8 cellular contexts compared by ENCODE assay signal in the genomic region with DNA sequence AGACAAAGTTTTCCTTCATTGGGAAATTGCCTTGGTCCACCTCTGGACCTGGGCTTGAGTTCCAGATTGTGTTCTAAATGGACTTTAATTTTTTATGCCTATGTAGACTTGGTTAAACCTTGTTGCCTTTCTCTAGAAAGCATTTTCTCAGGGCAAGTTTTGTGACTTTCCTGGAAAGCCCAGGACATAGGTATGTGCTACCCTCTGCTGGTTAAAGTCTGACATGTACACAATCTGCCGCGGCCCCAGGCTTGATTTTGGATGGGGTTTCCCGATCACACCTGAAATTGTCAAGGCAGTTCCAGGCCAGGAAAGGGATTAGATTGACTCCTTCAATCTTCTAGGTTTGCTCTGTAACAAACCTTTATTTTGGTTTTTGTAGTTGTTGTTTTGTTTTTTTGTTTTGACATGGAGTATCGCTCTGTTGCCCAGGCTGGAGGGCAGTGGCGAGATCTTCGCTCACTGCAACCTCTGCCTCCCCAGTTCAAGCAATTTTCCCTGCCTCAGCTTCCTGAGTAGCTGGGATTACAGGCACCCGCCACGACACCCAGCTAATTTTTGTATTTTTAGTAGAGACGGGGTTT. TPM values are rescaled to one million over a fixed set of nuclear protein-coding genes. Genes with fewer than 3 reads are reported as not detected.
DNase-seq lines count a peak whose midpoint lies in the region; ATAC-seq and TF ChIP-seq lines count a peak whose summit lies in the region.

No MANE protein-coding gene starts in this region.

- no peak overlapping the region for H4K5ac ChIP-seq in IMR-90 (ENCODE audit: low read depth, low read length)

- H3K4me1 Mint-ChIP-seq in stimulated activated naive B cell treated with anti-CD40 and anti-IgM and Interleukin-4, amounts not matched to agents 10 μg/mL and 1 μg/mL and 100 μg/mL, for 72 hours: peaks cover 2 to 6% of the 10 kb centered on the region in 2 donors

- H3K27me3 ChIP-seq in IMR-90 (ENCODE audit: control insufficient read depth, insufficient read depth, low read length): no peaks in the 10 kb centered on the region

- no peak overlapping the region for H3K14ac ChIP-seq in IMR-90 (replicated peaks; ENCODE audit: low read depth, low read length)

- in situ Hi-C loops in G401 (cut with HindIII; ENCODE audit: low sequenced_read_pairs): no loop called here
- in situ Hi-C loops in IMR-90 (cut with MboI; ENCODE audit: low sequenced_read_pairs): loop anchor here (5.0 kb wide), 1 partner anchor 81 kb away; no protein-coding TSS in a partner anchor

- intact Hi-C loops in IMR-90 (cut with micrococcal nuclease) (loop anchor here (1.0 kb wide), 1 partner anchor 81 kb away; no protein-coding TSS in a partner anchor), left colon (cut with DNase I, micrococcal nuclease) (loop anchor here (5.0 to 10.0 kb wide), 2 partner anchors 76 to 92 kb away; no protein-coding TSS in a partner anchor)

- no peak overlapping the region for H3K56ac ChIP-seq in IMR-90 (ENCODE audit: extremely low read depth, insufficient read depth, low read length)

- no peak overlapping the region for H2AFZ ChIP-seq in IMR-90 (replicated peaks; ENCODE audit: low read length, poor library complexity)

- H3K9me3 ChIP-seq in IMR-90 (ENCODE audit: control insufficient read depth, insufficient read depth, low read length): no peaks in the 10 kb centered on the region

- no peak overlapping the region for H3K4me2 ChIP-seq in IMR-90 (ENCODE audit: low read depth, low read length)

- H3K27ac ChIP-seq in 22Rv1 (no peak overlapping the region), IMR-90 (ENCODE audit: insufficient read depth, low read length) (no peak overlapping the region)

- no peaks in the 10 kb centered on the region for H3K36me3 ChIP-seq in IMR-90 (ENCODE audit: control insufficient read depth, insufficient read depth, low read length)

- peak; percentile 69 for ATAC-seq in IMR-90 (ENCODE audit: low read depth)
- ATAC-seq in left colon: peak; percentile 83
- peak; percentile 70 to 74 for ATAC-seq in stimulated activated naive B cell treated with anti-CD40 and anti-IgM and Interleukin-4, amounts not matched to agents 10 μg/mL and 1 μg/mL and 100 μg/mL, for 72 hours (replicated peaks)
- ATAC-seq in GM21786 (IDR thresholded peaks at IDR 0.05; ENCODE audit: unreplicated experiment): no peak

- POLR2A ChIA-PET in IMR-90 (lab: Charles Lee; ENCODE audit: unreplicated experiment): no interaction called here

- BruUV-seq in IMR-90 (replicated peaks; lab: Mats Ljungman, UMichigan): no TSS peak

- WGBS in IMR-90 (ENCODE audit: extremely low coverage in 2 of 2, insufficient read length in 1 of 2), 2 experiments: no CpG with 5 or more reads among the region's 9 CpGs

- dilution Hi-C loops in IMR-90 (cut with HindIII; ENCODE audit: low sequenced_read_pairs, unreplicated experiment): no loop called here

- CTCF ChIA-PET in IMR-90 (lab: Yijun Ruan, JAX): interaction anchor here (0.7 to 2.3 kb wide), 9 partner anchors 15 to 95 kb away, joined by 3 to 43 read pairs (median 5); partner anchors contain the start of gene AKR1B10

- H3K9me3 Mint-ChIP-seq in stimulated activated naive B cell treated with anti-CD40 and anti-IgM and Interleukin-4, amounts not matched to agents 10 μg/mL and 1 μg/mL and 100 μg/mL, for 72 hours: no peaks in the 10 kb centered on the region

- no peaks in the 10 kb centered on the region for H3K36me3 Mint-ChIP-seq in stimulated activated naive B cell treated with anti-CD40 and anti-IgM and Interleukin-4, amounts not matched to agents 10 μg/mL and 1 μg/mL and 100 μg/mL, for 72 hours

- no peak overlapping the region for H2AK9ac ChIP-seq in IMR-90 (replicated peaks; ENCODE audit: low read depth, low read length, poor library complexity)

- peak overlapping the region; percentile 29; the same call in 1 of the 2 replicates for H2BK120ac ChIP-seq in IMR-90 (ENCODE audit: low read depth, low read length)

- H3K4me3 Mint-ChIP-seq in stimulated activated naive B cell treated with anti-CD40 and anti-IgM and Interleukin-4, amounts not matched to agents 10 μg/mL and 1 μg/mL and 100 μg/mL, for 72 hours: no peak overlapping the region

- no peak overlapping the region; the same call in 1 of the 2 replicates for H2AK5ac ChIP-seq in IMR-90 (ENCODE audit: low read depth, low read length)

- DNase-seq in G401 (ENCODE audit: low spot score) (peak; percentile 21), IMR-90 (peak; percentile 63), SK-N-DZ (ENCODE audit: low spot score) (peak; percentile 23), cerebellar cortex (ENCODE audit: low spot score) (peak; percentile 34), left colon (peak in 1 of 2 donors; percentile 30)
- peak; percentile 4 for DNase-seq in stimulated activated naive B cell treated with anti-CD40 and anti-IgM and Interleukin-4, amounts not matched to agents 10 μg/mL and 1 μg/mL and 100 μg/mL, for 72 hours

- H3K27me3 Mint-ChIP-seq in stimulated activated naive B cell treated with anti-CD40 and anti-IgM and Interleukin-4, amounts not matched to agents 10 μg/mL and 1 μg/mL and 100 μg/mL, for 72 hours: peaks cover 12 to 22% of the 10 kb centered on the region in 2 donors

- TF ChIP-seq CTCF in 22Rv1 (IDR thresholded peaks at IDR 0.05) (peak; percentile 81), IMR-90 (conservative IDR thresholded peaks at IDR 0.05; ENCODE audit: low read depth, low read length) (peak; percentile 84)

- H3K18ac ChIP-seq in IMR-90 (ENCODE audit: low read depth, low read length): no peak overlapping the region

- no peak overlapping the region for H3K4ac ChIP-seq in IMR-90 (ENCODE audit: low read depth, low read length)

- H3K9ac ChIP-seq in IMR-90 (ENCODE audit: low read depth, low read length): no peak overlapping the region

- no peak overlapping the region for H2BK15ac ChIP-seq in IMR-90 (ENCODE audit: low read depth, low read length)

- peaks cover 2% of the 10 kb centered on the region; the same call in 1 of the 2 replicates for H3K4me1 ChIP-seq in IMR-90 (ENCODE audit: control insufficient read depth, insufficient read depth, low read length)

- H3K9me1 ChIP-seq in IMR-90 (ENCODE audit: insufficient read depth, low read length): peaks cover 10% of the 10 kb centered on the region

- TF ChIP-seq RAD21 in IMR-90 (IDR thresholded peaks at IDR 0.05; ENCODE audit: low read length): peak; percentile 92

- TF ChIP-seq POLR2A in IMR-90 (IDR thresholded peaks at IDR 0.05; ENCODE audit: low read depth, low read length): no peak

- H4K20me1 ChIP-seq in IMR-90 (ENCODE audit: insufficient read depth, low read length): no peaks in the 10 kb centered on the region

- H3K23ac ChIP-seq in IMR-90 (ENCODE audit: low read depth, low read length): no peak overlapping the region

- H2BK20ac ChIP-seq in IMR-90 (ENCODE audit: low read depth, low read length): no peak overlapping the region

- no peak overlapping the region for H3K27ac Mint-ChIP-seq in stimulated activated naive B cell treated with anti-CD40 and anti-IgM and Interleukin-4, amounts not matched to agents 10 μg/mL and 1 μg/mL and 100 μg/mL, for 72 hours

- no peak overlapping the region for H2BK5ac ChIP-seq in IMR-90 (ENCODE audit: low read depth, low read length, poor library complexity, severe bottlenecking)

- no peak overlapping the region for H3K4me3 ChIP-seq in IMR-90 (ENCODE audit: insufficient read depth, low read depth, low read length)

- H4K91ac ChIP-seq in IMR-90 (ENCODE audit: insufficient read depth, low read depth, low read length): no peak overlapping the region

- no peak overlapping the region for H4K8ac ChIP-seq in IMR-90 (ENCODE audit: low read depth in 2 of 2, low read length in 2 of 2)

- H3K79me1 ChIP-seq in IMR-90 (ENCODE audit: low read depth in 1 of 2, low read length in 2 of 2): no peaks in the 10 kb centered on the region

TF ChIP-seq in IMR-90, 13 proteins besides CTCF, POLR2A, EP300 and RAD21:
- TF ChIP-seq SMC3 (IDR thresholded peaks at IDR 0.05; ENCODE audit: low read depth, low read length): peak; percentile 94
- no peak for TF ChIP-seq NFE2L2 (IDR thresholded peaks at IDR 0.05; ENCODE audit: low read depth, low read length)

RNA-seq across cellular contexts. Expression of gene AKR1B10, which starts 14.1 kb away (rescaled TPM):
- total RNA-seq in G401 (2014; rRNA removed; shearing (Covaris generic)): 3.6 TPM in 1 of 2 replicates, not detected in the other
- total RNA-seq in IMR-90 (2012; rRNA removed) (0.28 and 0.54 TPM in 2 replicates), left colon (100 to 1,000 TPM; 184 to 193 TPM)
- 0.32 and 0.49 TPM in 2 replicates for polyA plus RNA-seq in IMR-90 (2012; rRNA removed)
- 0.22 and 0.48 TPM in 2 replicates for polyA plus RNA-seq in IMR-90 (2012; cell fraction: cytosol; rRNA removed)
- 0.15 and 0.48 TPM in 2 replicates for polyA plus RNA-seq in IMR-90 (2012; cell fraction: nucleus; rRNA removed; ENCODE audit: low replicate concordance)
- polyA plus RNA-seq in SK-N-DZ (2014; cell fraction: cytosol; rRNA removed): not detected in 2 replicates
- polyA plus RNA-seq in SK-N-DZ (2014; cell fraction: nucleus; rRNA removed): 0.09 TPM in 1 of 2 replicates, not detected in the other

RNA-seq across cellular contexts. Expression of gene AKR1B15, which starts 35.6 kb away (rescaled TPM):
- total RNA-seq in G401 (2014; rRNA removed; shearing (Covaris generic)): not detected in 2 replicates
- total RNA-seq in IMR-90 (2012; rRNA removed) (not detected in 2 replicates), left colon (10 to 100 TPM in 1 of 2 donors, 1 to 10 TPM in 1; 7.8 to 14.0 TPM)
- not detected in 2 replicates for polyA plus RNA-seq in IMR-90 (2012; rRNA removed)
- polyA plus RNA-seq in IMR-90 (2012; cell fraction: cytosol; rRNA removed): not detected in 2 replicates
- polyA plus RNA-seq in IMR-90 (2012; cell fraction: nucleus; rRNA removed; ENCODE audit: low replicate concordance): not detected in 2 replicates
- polyA plus RNA-seq in SK-N-DZ (2014; cell fraction: cytosol; rRNA removed): not detected in 2 replicates
- polyA plus RNA-seq in SK-N-DZ (2014; cell fraction: nucleus; rRNA removed): not detected in 2 replicates

RNA-seq across cellular contexts. Expression of gene AKR1B1, which starts 54.4 kb away (rescaled TPM):
- 215 and 235 TPM in 2 replicates for total RNA-seq in G401 (2014; rRNA removed; shearing (Covaris generic))
- 72.2 and 90.9 TPM in 2 replicates for total RNA-seq in IMR-90 (2012; rRNA removed)
- 184 and 201 TPM in 2 replicates for polyA plus RNA-seq in IMR-90 (2012; rRNA removed)
- 129 and 173 TPM in 2 replicates for polyA plus RNA-seq in IMR-90 (2012; cell fraction: cytosol; rRNA removed)
- polyA plus RNA-seq in IMR-90 (2012; cell fraction: nucleus; rRNA removed; ENCODE audit: low replicate concordance): 171 and 218 TPM in 2 replicates
- 263 and 296 TPM in 2 replicates for polyA plus RNA-seq in SK-N-DZ (2014; cell fraction: cytosol; rRNA removed)
- 242 and 262 TPM in 2 replicates for polyA plus RNA-seq in SK-N-DZ (2014; cell fraction: nucleus; rRNA removed)
- total RNA-seq in left colon: 10 to 100 TPM; 12.7 to 26.8 TPM

Comparison
In these comparisons a context has a peak if more than half of its experiments do, and no peak if none do; other contexts are left out.
1. RNA of gene AKR1B10, which starts 14.1 kb away (total RNA-seq): 184 to 193 TPM in left colon; 0.28 to 0.54 TPM in IMR-90 and 3.6 TPM in G401; every median in the first group is over 10 times any median in the second.